In genomic region chr12:69401940-69402339, GRCh38 we compare ENCODE assay signal across 15 cellular contexts. TPM values are rescaled to one million over a fixed set of nuclear protein-coding genes. Genes with fewer than 3 reads are reported as not detected.
"Had no signal": no experiment of that assay in that cellular context is flagged by ENCODE, and none has a peak within 500 bp of the region (broad histone marks: within the 10 kb centered on the region; RNA-seq: fewer than 3 reads in every experiment).

No MANE protein-coding gene starts in this region.

- DNase-seq: activated CD4-positive, alpha-beta T cell treated with anti-CD3 and anti-CD28 coated beads for 1 hour; activated CD4-positive, alpha-beta T cell treated with anti-CD3 and anti-CD28 coated beads, Interleukin-2, amount 50 U/mL, for 48 hours; activated CD8-positive, alpha-beta memory T cell treated with anti-CD3 and anti-CD28 coated beads, Interleukin-2, amount 10 ng/mL, durations not matched to agents 7 days and 5 days; activated gamma-delta T cell; activated naive CD8-positive, alpha-beta T cell treated with anti-CD3 and anti-CD28 coated beads for 36 hours; activated T-cell treated with anti-CD3 and anti-CD28 coated beads, Interleukin-2, amount 50 U/mL, for 48 hours; esophagus squamous epithelium; hippocampal formation; naive thymus-derived CD4-positive, alpha-beta T cell; stimulated activated CD4-positive, alpha-beta T cell treated with anti-CD3 and anti-CD28 coated beads, Interleukin-2, amount 100 ng/mL, for 24 hours; stimulated activated naive CD4-positive, alpha-beta T cell treated with Interleukin-2 at 50 U/mL for 16 hours; SW 1271 had no signal

- H3K4me3 ChIP-seq: esophagus squamous epithelium, lung, right lobe of liver had no signal

- H3K4me1 ChIP-seq: right lobe of liver had no signal

- H3K9me3 ChIP-seq: right lobe of liver had no signal

- H3K36me3 ChIP-seq: neutrophil, right lobe of liver had no signal

- ATAC-seq: activated CD8-positive, alpha-beta memory T cell treated with anti-CD3 and anti-CD28 coated beads, Interleukin-2, amount 10 ng/mL, durations not matched to agents 7 days and 5 days; naive thymus-derived CD4-positive, alpha-beta T cell had no signal

- H3K27ac ChIP-seq: neutrophil, right lobe of liver had no signal

- H3K27me3 ChIP-seq: esophagus squamous epithelium, neutrophil, right lobe of liver had no signal

RNA-seq across cellular contexts. Expression of gene LYZ, which starts 53.8 kb away (rescaled TPM):
- total RNA-seq: activated naive CD8-positive, alpha-beta T cell treated with anti-CD3 and anti-CD28 coated beads for 36 hours had no signal
